Comparison of ENCODE assay signal across 10 cellular contexts in genomic region chr4:165331823-165332222, GRCh38. TPM values are rescaled to one million over a fixed set of nuclear protein-coding genes. Genes with fewer than 3 reads are reported as not detected.
DNase-seq lines count a peak whose midpoint lies in the region; TF ChIP-seq lines count a peak whose summit lies in the region.
"Had no signal": no experiment of that assay in that cellular context is flagged by ENCODE, and none has a peak within 500 bp of the region (broad histone marks: within the 10 kb centered on the region; RNA-seq: fewer than 3 reads in every experiment).

No MANE protein-coding gene starts in this region.

- H3K9me3 ChIP-seq in PC-9 (ENCODE audit: insufficient read depth, low read depth): no peaks in the 10 kb centered on the region
- no peaks in the 10 kb centered on the region for H3K9me3 ChIP-seq in neuron (ENCODE audit: low read length)
- H3K9me3 ChIP-seq: ascending aorta had no signal

- peaks cover 3% of the 10 kb centered on the region; the same call in 1 of the 2 replicates for H3F3A ChIP-seq in PC-9 (ENCODE audit: insufficient read depth, low read depth)

- H3K27me3 ChIP-seq in PC-9 (ENCODE audit: insufficient read depth, low read depth): no peaks in the 10 kb centered on the region
- H3K27me3 ChIP-seq in neuron (ENCODE audit: insufficient read depth, low read length): no peaks in the 10 kb centered on the region
- H3K27me3 ChIP-seq: ascending aorta had no signal

- intact Hi-C loops in PC-9 (cut with micrococcal nuclease; ENCODE audit: unreplicated experiment): no loop called here

- no peak for TF ChIP-seq CTCF in PC-9 (conservative IDR thresholded peaks at IDR 0.05)
- TF ChIP-seq CTCF in HFFc6 (IDR thresholded peaks at IDR 0.05): no peak

- H2AFZ ChIP-seq in PC-9: no peak overlapping the region
- H2AFZ ChIP-seq in neuron (ENCODE audit: low read depth, low read length): no peak overlapping the region

- no peaks in the 10 kb centered on the region for H3K27me3 Mint-ChIP-seq in T-helper 1 cell treated with Interleukin-12 subunit alpha and Interleukin-12 subunit beta and Interleukin-4 antibody, amounts not matched to agents 30 μg/mL and 1 μg/mL, for 36 hours (ENCODE audit: low read depth)
- no peaks in the 10 kb centered on the region for H3K27me3 Mint-ChIP-seq in HFFc6 (ENCODE audit: insufficient read depth)

- H3K9me2 ChIP-seq in PC-9 (ENCODE audit: insufficient read depth): no peaks in the 10 kb centered on the region

- POLR2A ChIA-PET in PC-9 (lab: Charles Lee; ENCODE audit: unreplicated experiment): interaction anchor here (0.6 kb wide), 1 partner anchor 30 kb away, joined by 3 read pairs; no protein-coding TSS in a partner anchor

- H3K4me1 Mint-ChIP-seq in T-helper 1 cell treated with Interleukin-12 subunit alpha and Interleukin-12 subunit beta and Interleukin-4 antibody, amounts not matched to agents 30 μg/mL and 1 μg/mL, for 36 hours (ENCODE audit: low read depth): peaks cover 48% of the 10 kb centered on the region
- peaks cover 26% of the 10 kb centered on the region for H3K4me1 Mint-ChIP-seq in HFFc6 (ENCODE audit: low read depth)

- BruUV-seq in PC-9 (replicated peaks; lab: Mats Ljungman, UMichigan): no TSS peak

- peaks cover 47% of the 10 kb centered on the region for H4K20me1 ChIP-seq in PC-9 (ENCODE audit: insufficient read depth)

- peak overlapping the region; percentile 73 for H3K27ac Mint-ChIP-seq in T-helper 1 cell treated with Interleukin-12 subunit alpha and Interleukin-12 subunit beta and Interleukin-4 antibody, amounts not matched to agents 30 μg/mL and 1 μg/mL, for 36 hours
- no peak overlapping the region for H3K27ac Mint-ChIP-seq in HFFc6

- H3K4me2 ChIP-seq in PC-9: peak overlapping the region; percentile 98; the same call in 1 of the 2 replicates

- H3K4me3 ChIP-seq in PC-9: peak overlapping the region; percentile 24; the same call in 1 of the 2 replicates
- H3K4me3 ChIP-seq in neuron (ENCODE audit: low read length): peak overlapping the region; percentile 94
- H3K4me3 ChIP-seq: ascending aorta had no signal

- DNase-seq in T-helper 1 cell: no peak
- no peak for DNase-seq in PC-9
- DNase-seq in epithelial cell of prostate (ENCODE audit: low read depth, low spot score): no peak
- DNase-seq in HFFc6: no peak
- no peak for DNase-seq in amygdala (lab: John Stamatoyannopoulos, UW)
- no peak for DNase-seq in NCI-H1694 treated with DMSO at 0.1 percent for 48 hours (lab: John Stamatoyannopoulos, UW)
- DNase-seq: KG1 had no signal

- H3K4me1 ChIP-seq in PC-9 (replicated peaks; ENCODE audit: insufficient read depth) (peaks cover 32% of the 10 kb centered on the region), neuron (ENCODE audit: insufficient read depth, low read length) (peaks cover 57% of the 10 kb centered on the region)

- H3K79me2 ChIP-seq in PC-9 (ENCODE audit: low read depth): peaks cover 81% of the 10 kb centered on the region

- peaks cover 19% of the 10 kb centered on the region; the same call in 1 of the 2 replicates for H3K36me3 ChIP-seq in PC-9 (ENCODE audit: low read depth)
- peaks cover 60% of the 10 kb centered on the region for H3K36me3 ChIP-seq in neuron (ENCODE audit: insufficient read depth, low read length)
- H3K36me3 ChIP-seq: ascending aorta had no signal

- CTCF ChIA-PET in PC-9 (lab: Charles Lee): no interaction called here

- H3K27ac ChIP-seq in PC-9 (no peak overlapping the region), epithelial cell of prostate (peak overlapping the region; percentile 97)
- H3K27ac ChIP-seq: ascending aorta had no signal

- peak overlapping the region; percentile 69 for H3K4me3 Mint-ChIP-seq in T-helper 1 cell treated with Interleukin-12 subunit alpha and Interleukin-12 subunit beta and Interleukin-4 antibody, amounts not matched to agents 30 μg/mL and 1 μg/mL, for 36 hours
- H3K4me3 Mint-ChIP-seq in HFFc6: no peak overlapping the region

- H3K9me3 Mint-ChIP-seq in T-helper 1 cell treated with Interleukin-12 subunit alpha and Interleukin-12 subunit beta and Interleukin-4 antibody, amounts not matched to agents 30 μg/mL and 1 μg/mL, for 36 hours: no peaks in the 10 kb centered on the region
- H3K9me3 Mint-ChIP-seq in HFFc6: no peaks in the 10 kb centered on the region

- H3K36me3 Mint-ChIP-seq in T-helper 1 cell treated with Interleukin-12 subunit alpha and Interleukin-12 subunit beta and Interleukin-4 antibody, amounts not matched to agents 30 μg/mL and 1 μg/mL, for 36 hours (ENCODE audit: low read depth): peaks cover 26% of the 10 kb centered on the region
- H3K36me3 Mint-ChIP-seq in HFFc6 (ENCODE audit: low read depth): peaks cover 9% of the 10 kb centered on the region; the same call in 1 of the 2 replicates

RNA-seq across cellular contexts. Expression of gene MSMO1, which starts 4.4 kb away (rescaled TPM):
- total RNA-seq in PC-9 (2021): 111 and 117 TPM in 2 replicates
- total RNA-seq in HFFc6 (2021; fragmentation: NEBNext Ultra II Directional; extraction: Animal tissue kit (Norgen Biotek cat#: 25700)): 10 to 100 TPM; 23.8 to 27.9 (median 25.6) TPM

RNA-seq across cellular contexts. Expression of gene CPE, which starts 47.0 kb away (rescaled TPM):
- total RNA-seq in PC-9 (2021): 1.3 and 1.4 TPM in 2 replicates
- total RNA-seq in HFFc6 (2021; fragmentation: NEBNext Ultra II Directional; extraction: Animal tissue kit (Norgen Biotek cat#: 25700)): under 1 TPM in 1 of 6 experiments, not detected in 5; 0.09 TPM
